Comparison of ENCODE assay signal across 7 cellular contexts in genomic region chr6:1310628-1311399, GRCh38. TPM values are rescaled to one million over a fixed set of nuclear protein-coding genes. Genes with fewer than 3 reads are reported as not detected.
DNase-seq lines count a peak whose midpoint lies in the region; ATAC-seq and TF ChIP-seq lines count a peak whose summit lies in the region.

No MANE protein-coding gene starts in this region.

- TF ChIP-seq CTCF in HL-60 (IDR thresholded peaks at IDR 0.05; ENCODE audit: insufficient read depth, low read length) (no peak), spleen (IDR thresholded peaks at IDR 0.05 in 8 of 11, conservative IDR thresholded peaks at IDR 0.05 in 3 of 11) (no peak)

- H3K4me3 ChIP-seq in HL-60 (replicated peaks; ENCODE audit: insufficient read depth, low read length): peak overlapping the region; percentile 30
- H3K4me3 ChIP-seq in spleen: peak overlapping the region; percentile 12 to 68 (median 47)

- peaks cover 13 to 39% (median 30%) of the 10 kb centered on the region in 6 donors for H3K4me1 ChIP-seq in spleen

- H3K9me3 Mint-ChIP-seq in activated T-helper 17 cell treated with anti-CD3 and anti-CD28 coated beads, Interleukin-2, amount 50 U/mL, for 72 hours: no peaks in the 10 kb centered on the region

- peaks cover 0 to 9% (median 4%) of the 10 kb centered on the region in 8 donors for H3K9me3 ChIP-seq in spleen

- no peaks in the 10 kb centered on the region for H3K36me3 ChIP-seq in spleen

- no peak overlapping the region for H3K27ac Mint-ChIP-seq in activated T-helper 17 cell treated with anti-CD3 and anti-CD28 coated beads, Interleukin-2, amount 50 U/mL, for 72 hours

- H3K4me3 Mint-ChIP-seq in activated T-helper 17 cell treated with anti-CD3 and anti-CD28 coated beads, Interleukin-2, amount 50 U/mL, for 72 hours: peak overlapping the region; percentile 69

- intact Hi-C loops in spleen (cut with DNase I; ENCODE audit: low total_unique reads): loop anchor here (10.0 kb wide), 1 partner anchor 516 kb away; no protein-coding TSS in a partner anchor

- no peak for TF ChIP-seq POLR2A in spleen (IDR thresholded peaks at IDR 0.05)

- peaks cover 6% of the 10 kb centered on the region for H3K36me3 Mint-ChIP-seq in activated T-helper 17 cell treated with anti-CD3 and anti-CD28 coated beads, Interleukin-2, amount 50 U/mL, for 72 hours (ENCODE audit: low read depth)

- peaks cover 71% of the 10 kb centered on the region for H3K27me3 Mint-ChIP-seq in activated T-helper 17 cell treated with anti-CD3 and anti-CD28 coated beads, Interleukin-2, amount 50 U/mL, for 72 hours

- H3K27me3 ChIP-seq in HL-60 (ENCODE audit: insufficient read depth, poor library complexity, severe bottlenecking): peaks cover 58% of the 10 kb centered on the region
- peaks cover 2 to 87% (median 70%) of the 10 kb centered on the region in 7 donors for H3K27me3 ChIP-seq in spleen (replicated peaks in 1 of 7)

- no peak for DNase-seq in HL-60 (ENCODE audit: low read depth in 1 of 2, low spot score in 1 of 2)
- DNase-seq in iPS-NIHi11 (ENCODE audit: low spot score): peak; percentile 44
- peak; percentile 66 for DNase-seq in spleen
- DNase-seq in globus pallidus (ENCODE audit: low spot score): no peak

- 3 to 6% (median 3%) methylated on average over 39 to 43 of the region's 43 CpGs for WGBS in spleen, 5 donors

- H3K27ac ChIP-seq in HL-60 (replicated peaks) (no peak overlapping the region), spleen (no peak overlapping the region)

- ATAC-seq in activated T-helper 17 cell treated with anti-CD3 and anti-CD28 coated beads, Interleukin-2, amount 50 U/mL, for 72 hours (replicated peaks): no peak
- ATAC-seq in HG02610 (IDR thresholded peaks at IDR 0.05; ENCODE audit: unreplicated experiment): no peak
- ATAC-seq in HG02970 (IDR thresholded peaks at IDR 0.05; ENCODE audit: low FRiP score, unreplicated experiment): no peak

- H3K4me1 Mint-ChIP-seq in activated T-helper 17 cell treated with anti-CD3 and anti-CD28 coated beads, Interleukin-2, amount 50 U/mL, for 72 hours: peaks cover 10% of the 10 kb centered on the region

RNA-seq across cellular contexts. Expression of gene FOXQ1, which starts 1.1 kb away (rescaled TPM):
- total RNA-seq in activated T-helper 17 cell treated with anti-CD3 and anti-CD28 coated beads, Interleukin-2, amount 50 U/mL, for 72 hours: not detected
- under 1 TPM in 3 of 7 donors, not detected in 4; 0.10 to 0.21 (median 0.20) TPM for total RNA-seq in spleen
- under 1 TPM; 0.10 to 0.33 (median 0.13) TPM for polyA plus RNA-seq in spleen

Comparison
In these comparisons a context has a peak if more than half of its experiments do, and no peak if none do; other contexts are left out.
1. DNase-seq: peak in iPS-NIHi11 (single experiment) and spleen (single experiment); none in HL-60 (0 of 2) and globus pallidus (single experiment).